ENCODE assay signal across 19 cellular contexts in the genomic region with DNA sequence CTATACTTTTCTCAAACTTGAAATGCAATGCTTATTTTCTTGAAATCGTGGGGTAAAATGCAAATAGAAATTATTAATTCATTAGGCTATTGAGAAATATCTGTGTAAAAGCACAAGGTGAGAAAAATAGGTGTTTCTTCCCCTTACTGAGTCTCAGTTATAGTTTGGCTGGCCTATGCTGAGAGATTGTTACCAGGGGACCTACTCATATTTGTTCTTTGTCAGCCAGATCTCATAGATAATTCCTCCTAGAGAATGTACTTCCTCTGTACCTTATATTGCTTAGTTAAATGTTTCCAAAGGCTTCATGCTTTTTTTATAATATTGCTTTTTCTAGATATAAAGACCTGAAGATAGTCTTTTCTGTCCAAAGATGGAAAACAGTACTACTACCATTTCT. TPM values are rescaled to one million over a fixed set of nuclear protein-coding genes. Genes with fewer than 3 reads are reported as not detected.
DNase-seq lines count a peak whose midpoint lies in the region; ATAC-seq, FAIRE-seq and TF ChIP-seq lines count a peak whose summit lies in the region.
"Had no signal": no experiment of that assay in that cellular context is flagged by ENCODE, and none has a peak within 500 bp of the region (broad histone marks: within the 10 kb centered on the region; RNA-seq: fewer than 3 reads in every experiment).

No MANE protein-coding gene starts in this region.

- H3K36me3 ChIP-seq in Loucy (ENCODE audit: insufficient read depth, low read length) (peaks cover 8% of the 10 kb centered on the region), HepG2 (replicated peaks in 1 of 2; ENCODE audit: control insufficient read depth in 1 of 2, insufficient read depth in 2 of 2, low read length in 2 of 2) (peaks cover 0 to 4% of the 10 kb centered on the region in 2 experiments; a peak in 1 of 5 replicates), small intestine (ENCODE audit: control insufficient read depth in 2 of 2, insufficient read depth in 2 of 2, low read length in 2 of 2) (peaks cover 0 to 3% of the 10 kb centered on the region in 2 donors)
- H3K36me3 ChIP-seq: BE2C, MG63 had no signal

- WGBS in HepG2 (ENCODE audit: low lambda C conversion rate) = 18% methylated on average over 1 of the region's 1 CpG
- 11 to 64% (median 26%) methylated on average over 1 of the region's 1 CpG for WGBS in small intestine, 3 donors

- H3K9me2 ChIP-seq in Loucy (replicated peaks; ENCODE audit: low read depth, low read length) = no peaks in the 10 kb centered on the region

- H4K20me1 ChIP-seq in Loucy (ENCODE audit: insufficient read depth, low read length, poor library complexity, severe bottlenecking) (no peaks in the 10 kb centered on the region), HepG2 (ENCODE audit: insufficient read depth, low read length) (no peaks in the 10 kb centered on the region)

- H3K27ac ChIP-seq in HepG2 (ENCODE audit: extremely low read length, insufficient read depth, low read length) (peak overlapping the region; percentile 74), small intestine (ENCODE audit: low read depth in 1 of 2, low read length in 1 of 2) (peak overlapping the region; percentile 45 to 56)
- H3K27ac ChIP-seq: KMS-11 had no signal

- TSS peak; percentile 84 for BruUV-seq in HepG2 (replicated peaks; lab: Mats Ljungman, UMichigan)

- H3K4me3 ChIP-seq in Loucy (ENCODE audit: low read length, poor library complexity, severe bottlenecking) (no peak overlapping the region), HepG2 (replicated peaks in 1 of 3; ENCODE audit: insufficient read depth in 1 of 3, low read depth in 2 of 3, low read length in 3 of 3) (peak overlapping the region; percentile 10 to 47 (median 47); a peak in 4 of 6 replicates), small intestine (ENCODE audit: low read depth in 1 of 2, low read length in 2 of 2) (no peak overlapping the region)
- H3K4me3 ChIP-seq: MG63 had no signal

- no peaks in the 10 kb centered on the region for H3K9me3 ChIP-seq in Loucy (ENCODE audit: insufficient read depth, low read depth, low read length)
- no peaks in the 10 kb centered on the region for H3K9me3 ChIP-seq in HepG2 (ENCODE audit: low read length)
- H3K9me3 ChIP-seq in small intestine (ENCODE audit: control insufficient read depth, low read depth) = no peaks in the 10 kb centered on the region
- H3K9me3 ChIP-seq: BE2C, MG63 had no signal

- intact Hi-C loops in HepG2 (cut with micrococcal nuclease; ENCODE audit: unreplicated experiment) = loop anchor here (2.0 kb wide), 1 partner anchor 67 kb away; a partner anchor contains a TSS

- POLR2A ChIA-PET in HepG2 (lab: Yijun Ruan, JAX) = interaction anchor here (1.0 kb wide), 1 partner anchor 85 kb away, joined by 3 read pairs; no protein-coding TSS in a partner anchor

- TF ChIP-seq EP300 in HepG2 (IDR thresholded peaks at IDR 0.05; ENCODE audit: low read depth in 2 of 2, low read length in 2 of 2) (no peak), HepG2 (CRISPR knock-in tag; IDR thresholded peaks at IDR 0.05; ENCODE audit: borderline replicate concordance) (no peak)

- no peak for TF ChIP-seq POLR2A in HepG2 (IDR thresholded peaks at IDR 0.05; ENCODE audit: insufficient read depth in 1 of 2, low read depth in 2 of 2, low read length in 2 of 2)

- ATAC-seq in HepG2 (peak; percentile 90), GM19324 (IDR thresholded peaks at IDR 0.05; ENCODE audit: low FRiP score, unreplicated experiment) (no peak), GM19463 (IDR thresholded peaks at IDR 0.05; ENCODE audit: unreplicated experiment) (no peak)

- H3K9ac ChIP-seq in Loucy (ENCODE audit: low read depth, low read length, poor library complexity, severe bottlenecking) (no peak overlapping the region), HepG2 (ENCODE audit: insufficient read depth, low read depth, low read length) (no peak overlapping the region)
- H3K9ac ChIP-seq: KMS-11 had no signal

- H3K4me2 ChIP-seq in Loucy (ENCODE audit: low read depth, low read length, poor library complexity, severe bottlenecking) = peak overlapping the region; percentile 43
- H3K4me2 ChIP-seq in HepG2 (ENCODE audit: low read depth, low read length) = peak overlapping the region; percentile 74
- H3K4me2 ChIP-seq: KMS-11 had no signal

- H2AFZ ChIP-seq in Loucy (ENCODE audit: low read length) (no peak overlapping the region), HepG2 (ENCODE audit: low read length) (peak overlapping the region; percentile 17)

- peaks cover 5% of the 10 kb centered on the region; the same call in 1 of the 2 replicates for H3F3A ChIP-seq in Loucy (ENCODE audit: low read depth)

- H3K4me1 ChIP-seq in Loucy (ENCODE audit: insufficient read depth, low read length, poor library complexity, severe bottlenecking) (peaks cover 35% of the 10 kb centered on the region), HepG2 (ENCODE audit: insufficient read depth, low read length) (peaks cover 27% of the 10 kb centered on the region), small intestine (ENCODE audit: control insufficient read depth in 2 of 2, insufficient read depth in 1 of 2, low read depth in 1 of 2, low read length in 1 of 2) (peaks cover 0 to 4% of the 10 kb centered on the region in 2 donors)
- H3K4me1 ChIP-seq: BE2C had no signal

- H3K79me2 ChIP-seq in Loucy (ENCODE audit: insufficient read depth, low read length) (no peaks in the 10 kb centered on the region), HepG2 (ENCODE audit: insufficient read depth, low read length) (no peaks in the 10 kb centered on the region)

- no peaks in the 10 kb centered on the region for H3K27me3 ChIP-seq in Loucy (ENCODE audit: insufficient read depth, low read length, poor library complexity, severe bottlenecking)
- H3K27me3 ChIP-seq in HepG2 (ENCODE audit: control insufficient read depth in 1 of 2, insufficient read depth in 2 of 2, low read length in 2 of 2) = no peaks in the 10 kb centered on the region
- H3K27me3 ChIP-seq in small intestine (ENCODE audit: control insufficient read depth in 2 of 2, insufficient read depth in 2 of 2, low read length in 2 of 2) = no peaks in the 10 kb centered on the region
- H3K27me3 ChIP-seq: BE2C, MG63 had no signal

- no peak for TF ChIP-seq CTCF in Loucy (conservative IDR thresholded peaks at IDR 0.05; ENCODE audit: low read length)
- no peak for TF ChIP-seq CTCF in HepG2 (CRISPR knock-in tag; IDR thresholded peaks at IDR 0.05)

- DNase-seq in HepG2 (ENCODE audit: low spot score) (peak; percentile 21), small intestine (peak; percentile 40), NCI-H82 treated with DMSO at 0.1 percent for 48 hours (lab: John Stamatoyannopoulos, UW; ENCODE audit: unreplicated experiment) (no peak)
- DNase-seq: BE2C; CD4-positive, alpha-beta memory T cell; DND-41; HFFc6; MG63; NCI-H1092; NCI-H1694; RPMI8226; SIG-M5 had no signal

- TF ChIP-seq RAD21 in HepG2 (CRISPR knock-in tag; IDR thresholded peaks at IDR 0.05) = no peak

- FAIRE-seq in colon (lab: Jason Lieb, UNC) (peak; percentile 47), HepG2 (lab: Jason Lieb, UNC) (no peak), small intestine (lab: Jason Lieb, UNC) (no peak)
- FAIRE-seq: G401.6, GM18507 had no signal

- in situ Hi-C loops in HepG2 (cut with HindIII; ENCODE audit: extremely low pct_ligation_motif_present, low pct_unique_long_range_greater_than_20kb) = no loop called here

- CTCF ChIA-PET in HepG2 (lab: Yijun Ruan, JAX; ENCODE audit: low intra/inter-chr PET ratio, low total read pairs) = no interaction called here

TF ChIP-seq in HepG2, 621 proteins besides CTCF, POLR2A, EP300 and RAD21:
- TF ChIP-seq ZNF12 (CRISPR knock-in tag; IDR thresholded peaks at IDR 0.05) (no peak), HMG20A (CRISPR knock-in tag; IDR thresholded peaks at IDR 0.05; ENCODE audit: borderline replicate concordance) (peak; percentile 5; the same call in 1 of the 2 replicates), ZNF737 (CRISPR knock-in tag; IDR thresholded peaks at IDR 0.05; ENCODE audit: borderline replicate concordance) (no peak), NFIC (IDR thresholded peaks at IDR 0.05; ENCODE audit: low read length) (0 out of 2 replicates have a peak, but pooled peaks have one; percentile 10)

RNA-seq across cellular contexts. Expression of a gene that starts 60.0 kb away (rescaled TPM):
- 7.6 and 10.8 TPM in 2 replicates for total RNA-seq in HepG2 (2016; rRNA removed; fragmentation: Illumina TruSeq; extraction: Trizol)
- 17.8 and 21.7 TPM in 2 replicates for total RNA-seq in HepG2 (2016; cell fraction: cytosol; rRNA removed; fragmentation: Illumina TruSeq; extraction: Trizol; ENCODE audit: low read depth)
- total RNA-seq in HepG2 (2016; cell fraction: insoluble cytoplasmic fraction; rRNA removed; fragmentation: Illumina TruSeq; extraction: Trizol) = 8.0 and 11.6 TPM in 2 replicates
- 10.1 and 10.8 TPM in 2 replicates for total RNA-seq in HepG2 (2016; cell fraction: membrane; rRNA removed; fragmentation: Illumina TruSeq; extraction: Trizol)
- 25.9 and 26.7 TPM in 2 replicates for total RNA-seq in HepG2 (2016; cell fraction: nucleus; rRNA removed; fragmentation: Illumina TruSeq; extraction: Trizol)
- polyA plus RNA-seq in HepG2 (2011; rRNA removed) = 12.2 and 13.1 TPM in 2 replicates
- 9.7 and 12.9 TPM in 2 replicates for polyA plus RNA-seq in HepG2 (2011; cell fraction: cytosol; rRNA removed)
- polyA plus RNA-seq in HepG2 (2011; cell fraction: nucleus; rRNA removed) = 19.6 and 23.1 TPM in 2 replicates
- 9.4 and 11.9 TPM in 2 replicates for polyA plus RNA-seq in HepG2 (2012)
- 0.45 and 1.3 TPM in 2 replicates for polyA plus RNA-seq in HepG2 (2016; cell fraction: cytosol; fragmentation: Illumina TruSeq; extraction: Trizol; ENCODE audit: low read depth)
- polyA plus RNA-seq in HepG2 (2016; cell fraction: insoluble cytoplasmic fraction; fragmentation: Illumina TruSeq; extraction: Trizol; ENCODE audit: low read depth) = 4.4 and 4.9 TPM in 2 replicates
- 2.0 and 2.4 TPM in 2 replicates for polyA plus RNA-seq in HepG2 (2016; cell fraction: membrane; fragmentation: Illumina TruSeq; extraction: Trizol; ENCODE audit: low read depth)
- polyA plus RNA-seq in HepG2 (2016; cell fraction: nucleus; fragmentation: Illumina TruSeq; extraction: Trizol; ENCODE audit: insufficient read depth, low read depth) = 16.4 and 19.8 TPM in 2 replicates
- polyA minus RNA-seq in HepG2 (2011; rRNA and poly(A)+ RNA removed; ENCODE audit: low replicate concordance) = 5.0 and 24.4 TPM in 2 replicates
- 17.5 and 21.8 TPM in 2 replicates for polyA minus RNA-seq in HepG2 (2011; cell fraction: cytosol; rRNA and poly(A)+ RNA removed)
- 107 and 114 TPM in 2 replicates for polyA minus RNA-seq in HepG2 (2011; cell fraction: nucleus; rRNA and poly(A)+ RNA removed)
- 1 to 10 TPM in 1 of 3 donors, under 1 TPM in 2; 0.22 to 1.7 (median 0.54) TPM for polyA plus RNA-seq in small intestine

Comparison
In these comparisons a context has a peak if more than half of its experiments do, and no peak if none do; other contexts are left out.
1. H3K4me3 ChIP-seq: peak in HepG2 (3 of 3); none in Loucy (single experiment) and small intestine (0 of 2).